2 cellular contexts compared by ENCODE assay signal in genomic region chr5:177142029-177142681, GRCh38.
TF ChIP-seq lines count a peak whose summit lies in the region.

No MANE protein-coding gene starts in this region.

TF ChIP-seq in HEK293, 187 proteins besides CTCF, POLR2A, EP300 and RAD21 (continues in another document):
- TF ChIP-seq KLF7 (tag by site-specific recombination; IDR thresholded peaks at IDR 0.05; ENCODE audit: borderline replicate concordance): no peak
- TF ChIP-seq, protein P1, sequence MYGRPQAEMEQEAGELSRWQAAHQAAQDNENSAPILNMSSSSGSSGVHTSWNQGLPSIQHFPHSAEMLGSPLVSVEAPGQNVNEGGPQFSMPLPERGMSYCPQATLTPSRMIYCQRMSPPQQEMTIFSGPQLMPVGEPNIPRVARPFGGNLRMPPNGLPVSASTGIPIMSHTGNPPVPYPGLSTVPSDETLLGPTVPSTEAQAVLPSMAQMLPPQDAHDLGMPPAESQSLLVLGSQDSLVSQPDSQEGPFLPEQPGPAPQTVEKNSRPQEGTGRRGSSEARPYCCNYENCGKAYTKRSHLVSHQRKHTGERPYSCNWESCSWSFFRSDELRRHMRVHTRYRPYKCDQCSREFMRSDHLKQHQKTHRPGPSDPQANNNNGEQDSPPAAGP (tag by site-specific recombination; IDR thresholded peaks at IDR 0.05): 0 out of 2 replicates have a peak, but pooled peaks have one; percentile 42
- TF ChIP-seq, protein P2, sequence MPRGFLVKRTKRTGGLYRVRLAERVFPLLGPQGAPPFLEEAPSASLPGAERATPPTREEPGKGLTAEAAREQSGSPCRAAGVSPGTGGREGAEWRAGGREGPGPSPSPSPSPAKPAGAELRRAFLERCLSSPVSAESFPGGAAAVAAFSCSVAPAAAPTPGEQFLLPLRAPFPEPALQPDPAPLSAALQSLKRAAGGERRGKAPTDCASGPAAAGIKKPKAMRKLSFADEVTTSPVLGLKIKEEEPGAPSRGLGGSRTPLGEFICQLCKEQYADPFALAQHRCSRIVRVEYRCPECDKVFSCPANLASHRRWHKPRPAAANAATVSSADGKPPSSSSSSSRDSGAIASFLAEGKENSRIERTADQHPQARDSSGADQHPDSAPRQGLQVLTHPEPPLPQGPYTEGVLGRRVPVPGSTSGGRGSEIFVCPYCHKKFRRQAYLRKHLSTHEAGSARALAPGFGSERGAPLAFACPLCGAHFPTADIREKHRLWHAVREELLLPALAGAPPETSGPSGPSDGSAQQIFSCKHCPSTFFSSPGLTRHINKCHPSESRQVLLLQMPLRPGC (tag by site-specific recombination; IDR thresholded peaks at IDR 0.05): 0 out of 2 replicates have a peak, but pooled peaks have one; percentile 31
- TF ChIP-seq ZNF626 (tag by site-specific recombination; IDR thresholded peaks at IDR 0.05): no peak
- TF ChIP-seq ZNF501 (tag by site-specific recombination; IDR thresholded peaks at IDR 0.05): 0 out of 2 replicates have a peak, but pooled peaks have one; percentile 16
- TF ChIP-seq, protein P3, sequence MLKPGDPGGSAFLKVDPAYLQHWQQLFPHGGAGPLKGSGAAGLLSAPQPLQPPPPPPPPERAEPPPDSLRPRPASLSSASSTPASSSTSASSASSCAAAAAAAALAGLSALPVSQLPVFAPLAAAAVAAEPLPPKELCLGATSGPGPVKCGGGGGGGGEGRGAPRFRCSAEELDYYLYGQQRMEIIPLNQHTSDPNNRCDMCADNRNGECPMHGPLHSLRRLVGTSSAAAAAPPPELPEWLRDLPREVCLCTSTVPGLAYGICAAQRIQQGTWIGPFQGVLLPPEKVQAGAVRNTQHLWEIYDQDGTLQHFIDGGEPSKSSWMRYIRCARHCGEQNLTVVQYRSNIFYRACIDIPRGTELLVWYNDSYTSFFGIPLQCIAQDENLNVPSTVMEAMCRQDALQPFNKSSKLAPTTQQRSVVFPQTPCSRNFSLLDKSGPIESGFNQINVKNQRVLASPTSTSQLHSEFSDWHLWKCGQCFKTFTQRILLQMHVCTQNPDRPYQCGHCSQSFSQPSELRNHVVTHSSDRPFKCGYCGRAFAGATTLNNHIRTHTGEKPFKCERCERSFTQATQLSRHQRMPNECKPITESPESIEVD (tag by site-specific recombination; IDR thresholded peaks at IDR 0.05): peak; percentile 95
- TF ChIP-seq, protein P4, sequence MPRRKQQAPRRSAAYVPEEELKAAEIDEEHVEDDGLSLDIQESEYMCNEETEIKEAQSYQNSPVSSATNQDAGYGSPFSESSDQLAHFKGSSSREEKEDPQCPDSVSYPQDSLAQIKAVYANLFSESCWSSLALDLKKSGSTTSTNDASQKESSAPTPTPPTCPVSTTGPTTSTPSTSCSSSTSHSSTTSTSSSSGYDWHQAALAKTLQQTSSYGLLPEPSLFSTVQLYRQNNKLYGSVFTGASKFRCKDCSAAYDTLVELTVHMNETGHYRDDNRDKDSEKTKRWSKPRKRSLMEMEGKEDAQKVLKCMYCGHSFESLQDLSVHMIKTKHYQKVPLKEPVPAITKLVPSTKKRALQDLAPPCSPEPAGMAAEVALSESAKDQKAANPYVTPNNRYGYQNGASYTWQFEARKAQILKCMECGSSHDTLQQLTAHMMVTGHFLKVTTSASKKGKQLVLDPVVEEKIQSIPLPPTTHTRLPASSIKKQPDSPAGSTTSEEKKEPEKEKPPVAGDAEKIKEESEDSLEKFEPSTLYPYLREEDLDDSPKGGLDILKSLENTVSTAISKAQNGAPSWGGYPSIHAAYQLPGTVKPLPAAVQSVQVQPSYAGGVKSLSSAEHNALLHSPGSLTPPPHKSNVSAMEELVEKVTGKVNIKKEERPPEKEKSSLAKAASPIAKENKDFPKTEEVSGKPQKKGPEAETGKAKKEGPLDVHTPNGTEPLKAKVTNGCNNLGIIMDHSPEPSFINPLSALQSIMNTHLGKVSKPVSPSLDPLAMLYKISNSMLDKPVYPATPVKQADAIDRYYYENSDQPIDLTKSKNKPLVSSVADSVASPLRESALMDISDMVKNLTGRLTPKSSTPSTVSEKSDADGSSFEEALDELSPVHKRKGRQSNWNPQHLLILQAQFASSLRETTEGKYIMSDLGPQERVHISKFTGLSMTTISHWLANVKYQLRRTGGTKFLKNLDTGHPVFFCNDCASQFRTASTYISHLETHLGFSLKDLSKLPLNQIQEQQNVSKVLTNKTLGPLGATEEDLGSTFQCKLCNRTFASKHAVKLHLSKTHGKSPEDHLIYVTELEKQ (tag by site-specific recombination; IDR thresholded peaks at IDR 0.05; ENCODE audit: borderline replicate concordance): peak; percentile 42; the same call in 1 of the 2 replicates
- TF ChIP-seq ZNF600 (tag by site-specific recombination; IDR thresholded peaks at IDR 0.05): peak; percentile 51; the same call in 1 of the 2 replicates
- TF ChIP-seq ZNF664 (tag by site-specific recombination; IDR thresholded peaks at IDR 0.05): peak; percentile 58; the same call in 1 of the 2 replicates
- 0 out of 2 replicates have a peak, but pooled peaks have one; percentile 36 for TF ChIP-seq KLF8 (tag by site-specific recombination; IDR thresholded peaks at IDR 0.05)
- TF ChIP-seq, protein P5, sequence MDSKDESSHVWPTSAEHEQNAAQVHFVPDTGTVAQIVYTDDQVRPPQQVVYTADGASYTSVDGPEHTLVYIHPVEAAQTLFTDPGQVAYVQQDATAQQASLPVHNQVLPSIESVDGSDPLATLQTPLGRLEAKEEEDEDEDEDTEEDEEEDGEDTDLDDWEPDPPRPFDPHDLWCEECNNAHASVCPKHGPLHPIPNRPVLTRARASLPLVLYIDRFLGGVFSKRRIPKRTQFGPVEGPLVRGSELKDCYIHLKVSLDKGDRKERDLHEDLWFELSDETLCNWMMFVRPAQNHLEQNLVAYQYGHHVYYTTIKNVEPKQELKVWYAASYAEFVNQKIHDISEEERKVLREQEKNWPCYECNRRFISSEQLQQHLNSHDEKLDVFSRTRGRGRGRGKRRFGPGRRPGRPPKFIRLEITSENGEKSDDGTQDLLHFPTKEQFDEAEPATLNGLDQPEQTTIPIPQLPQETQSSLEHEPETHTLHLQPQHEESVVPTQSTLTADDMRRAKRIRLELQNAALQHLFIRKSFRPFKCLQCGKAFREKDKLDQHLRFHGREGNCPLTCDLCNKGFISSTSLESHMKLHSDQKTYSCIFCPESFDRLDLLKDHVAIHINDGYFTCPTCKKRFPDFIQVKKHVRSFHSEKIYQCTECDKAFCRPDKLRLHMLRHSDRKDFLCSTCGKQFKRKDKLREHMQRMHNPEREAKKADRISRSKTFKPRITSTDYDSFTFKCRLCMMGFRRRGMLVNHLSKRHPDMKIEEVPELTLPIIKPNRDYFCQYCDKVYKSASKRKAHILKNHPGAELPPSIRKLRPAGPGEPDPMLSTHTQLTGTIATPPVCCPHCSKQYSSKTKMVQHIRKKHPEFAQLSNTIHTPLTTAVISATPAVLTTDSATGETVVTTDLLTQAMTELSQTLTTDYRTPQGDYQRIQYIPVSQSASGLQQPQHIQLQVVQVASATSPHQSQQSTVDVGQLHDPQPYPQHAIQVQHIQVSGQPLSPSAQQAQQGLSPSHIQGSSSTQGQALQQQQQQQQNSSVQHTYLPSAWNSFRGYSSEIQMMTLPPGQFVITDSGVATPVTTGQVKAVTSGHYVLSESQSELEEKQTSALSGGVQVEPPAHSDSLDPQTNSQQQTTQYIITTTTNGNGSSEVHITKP (tag by site-specific recombination; IDR thresholded peaks at IDR 0.05): 0 out of 2 replicates have a peak, but pooled peaks have one; percentile 28
- TF ChIP-seq KLF10 (tag by site-specific recombination; IDR thresholded peaks at IDR 0.05): peak; percentile 34; the same call in 1 of the 2 replicates

TF ChIP-seq in K562, 482 proteins besides CTCF, POLR2A, EP300 and RAD21:
- TF ChIP-seq C11orf30 (IDR thresholded peaks at IDR 0.05; ENCODE audit: low read depth) (peak; percentile 26; the same call in 1 of the 2 replicates), FOXA3 (CRISPR knock-in tag; conservative IDR thresholded peaks at IDR 0.05 in 1 of 2, IDR thresholded peaks at IDR 0.05 in 1 of 2) (peak in 1 of 2 experiments; percentile 37; a peak in 1 of 4 replicates), MEF2A (IDR thresholded peaks at IDR 0.05; ENCODE audit: control insufficient read depth, low read depth, low read length) (peak; percentile 48; the same call in 1 of the 2 replicates), MAFG (tag; conservative IDR thresholded peaks at IDR 0.05) (peak; percentile 28; the same call in 1 of the 2 replicates), ZNF780A (CRISPR knock-in tag; IDR thresholded peaks at IDR 0.05) (no peak), MEF2D (tag; conservative IDR thresholded peaks at IDR 0.05; ENCODE audit: low read depth) (peak; percentile 77; the same call in 1 of the 2 replicates), LEF1 (IDR thresholded peaks at IDR 0.05) (no peak), ARID1B (IDR thresholded peaks at IDR 0.05) (0 out of 2 replicates have a peak, but pooled peaks have one; percentile 15), CHCHD3 (CRISPR knock-in tag; IDR thresholded peaks at IDR 0.05) (no peak), ATF7 (IDR thresholded peaks at IDR 0.05) (peak; percentile 36; the same call in 1 of the 2 replicates), L3MBTL2 (IDR thresholded peaks at IDR 0.05) (peak; percentile 51), NFE2 (IDR thresholded peaks at IDR 0.05; ENCODE audit: low read depth) (0 out of 2 replicates have a peak, but pooled peaks have one; percentile 19), ZBTB7A (IDR thresholded peaks at IDR 0.05; ENCODE audit: borderline replicate concordance, control insufficient read depth, low read depth, low read length) (no peak), SMARCA4 (IDR thresholded peaks at IDR 0.05) (peak; percentile 29; the same call in 1 of the 2 replicates)
- TF ChIP-seq, protein P6, sequence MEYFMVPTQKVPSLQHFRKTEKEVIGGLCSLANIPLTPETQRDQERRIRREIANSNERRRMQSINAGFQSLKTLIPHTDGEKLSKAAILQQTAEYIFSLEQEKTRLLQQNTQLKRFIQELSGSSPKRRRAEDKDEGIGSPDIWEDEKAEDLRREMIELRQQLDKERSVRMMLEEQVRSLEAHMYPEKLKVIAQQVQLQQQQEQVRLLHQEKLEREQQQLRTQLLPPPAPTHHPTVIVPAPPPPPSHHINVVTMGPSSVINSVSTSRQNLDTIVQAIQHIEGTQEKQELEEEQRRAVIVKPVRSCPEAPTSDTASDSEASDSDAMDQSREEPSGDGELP (CRISPR knock-in tag; IDR thresholded peaks at IDR 0.05; ENCODE audit: borderline replicate concordance): no peak
- TF ChIP-seq, protein P7, sequence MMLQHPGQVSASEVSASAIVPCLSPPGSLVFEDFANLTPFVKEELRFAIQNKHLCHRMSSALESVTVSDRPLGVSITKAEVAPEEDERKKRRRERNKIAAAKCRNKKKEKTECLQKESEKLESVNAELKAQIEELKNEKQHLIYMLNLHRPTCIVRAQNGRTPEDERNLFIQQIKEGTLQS (IDR thresholded peaks at IDR 0.05): peak; percentile 76
- TF ChIP-seq, protein P7 (CRISPR knock-in tag; conservative IDR thresholded peaks at IDR 0.05): no peak
- TF ChIP-seq, protein P8, sequence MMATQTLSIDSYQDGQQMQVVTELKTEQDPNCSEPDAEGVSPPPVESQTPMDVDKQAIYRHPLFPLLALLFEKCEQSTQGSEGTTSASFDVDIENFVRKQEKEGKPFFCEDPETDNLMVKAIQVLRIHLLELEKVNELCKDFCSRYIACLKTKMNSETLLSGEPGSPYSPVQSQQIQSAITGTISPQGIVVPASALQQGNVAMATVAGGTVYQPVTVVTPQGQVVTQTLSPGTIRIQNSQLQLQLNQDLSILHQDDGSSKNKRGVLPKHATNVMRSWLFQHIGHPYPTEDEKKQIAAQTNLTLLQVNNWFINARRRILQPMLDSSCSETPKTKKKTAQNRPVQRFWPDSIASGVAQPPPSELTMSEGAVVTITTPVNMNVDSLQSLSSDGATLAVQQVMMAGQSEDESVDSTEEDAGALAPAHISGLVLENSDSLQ (IDR thresholded peaks at IDR 0.05): peak; percentile 19; the same call in 1 of the 2 replicates
